Comparison of ENCODE assay signal across 17 cellular contexts in the genomic region with DNA sequence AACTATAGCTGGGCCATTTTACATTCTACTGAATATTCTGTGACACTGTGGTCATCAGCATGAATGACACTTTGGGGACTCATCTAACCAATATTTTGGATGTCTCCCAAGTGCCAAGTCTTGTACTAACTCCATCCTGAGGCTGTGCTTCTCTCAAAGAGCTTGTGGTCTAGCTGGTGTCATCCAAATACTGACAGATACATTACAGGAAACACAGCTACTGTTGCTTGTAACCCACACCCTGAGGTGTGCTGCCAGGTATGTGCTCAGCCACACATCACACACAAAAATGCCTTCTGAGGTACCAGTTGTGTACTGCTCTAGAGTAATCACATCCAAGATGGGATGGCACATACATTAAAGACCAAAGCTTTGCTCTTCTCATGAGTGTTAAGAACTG.
DNase-seq lines count a peak whose midpoint lies in the region; ATAC-seq and TF ChIP-seq lines count a peak whose summit lies in the region.
"Had no signal": no experiment of that assay in that cellular context is flagged by ENCODE, and none has a peak within 500 bp of the region (broad histone marks: within the 10 kb centered on the region; RNA-seq: fewer than 3 reads in every experiment).

No MANE protein-coding gene starts in this region.

- H3K27ac ChIP-seq in left lung = no peak overlapping the region
- H3K27ac ChIP-seq: BLaER1 treated with 17β-estradiol and CSF1 and Interleukin-3, amounts not matched to agents 10 nM and 100 nM; HL-60; PC-9; SJSA1 had no signal

- no peak overlapping the region for H3K4me3 ChIP-seq in left lung
- H3K4me3 ChIP-seq: BLaER1 treated with 17β-estradiol and CSF1 and Interleukin-3, amounts not matched to agents 10 nM and 100 nM; PC-9; SJSA1 had no signal

- no peaks in the 10 kb centered on the region for H3K4me1 ChIP-seq in left lung
- H3K4me1 ChIP-seq: BLaER1 treated with 17β-estradiol and CSF1 and Interleukin-3, amounts not matched to agents 10 nM and 100 nM had no signal

- no peaks in the 10 kb centered on the region for H3K27me3 Mint-ChIP-seq in stimulated activated naive CD8-positive, alpha-beta T cell treated with anti-CD3 and anti-CD28 coated beads, Interleukin-15, amount 100 ng/mL, for 72 hours
- H3K27me3 Mint-ChIP-seq in activated T-helper 17 cell treated with anti-CD3 and anti-CD28 coated beads, Interleukin-2, amount 50 U/mL, for 72 hours = no peaks in the 10 kb centered on the region

- H3K9me3 Mint-ChIP-seq in stimulated activated naive CD8-positive, alpha-beta T cell treated with anti-CD3 and anti-CD28 coated beads, Interleukin-15, amount 100 ng/mL, for 72 hours = no peaks in the 10 kb centered on the region
- H3K9me3 Mint-ChIP-seq in activated T-helper 17 cell treated with anti-CD3 and anti-CD28 coated beads, Interleukin-2, amount 50 U/mL, for 72 hours = no peaks in the 10 kb centered on the region
- H3K9me3 Mint-ChIP-seq: CD8-positive, alpha-beta memory T cell had no signal

- no peak for DNase-seq in stimulated activated naive CD8-positive, alpha-beta T cell treated with anti-CD3 and anti-CD28 coated beads, Interleukin-15, amount 100 ng/mL, for 72 hours
- no peak for DNase-seq in stimulated activated naive CD8-positive, alpha-beta T cell treated with anti-CD3 and anti-CD28 coated beads, Interleukin-15, Interleukin-2, amounts not matched to agents 100 U/mL and 50 U/mL, for 24 hours
- DNase-seq in myocyte (ENCODE audit: low read depth) (peak; percentile 41), left lung (no peak), DMS153 (lab: John Stamatoyannopoulos, UW) (no peak), NCI-H128 (lab: John Stamatoyannopoulos, UW; ENCODE audit: unreplicated experiment) (no peak), NCI-H1436 (lab: John Stamatoyannopoulos, UW) (no peak)
- DNase-seq: CD8-positive, alpha-beta memory T cell; NCI-H1436 treated with DMSO at 0.1 percent for 48 hours; NCI-H2029 treated with DMSO at 0.1 percent for 48 hours; NCI-H2171 treated with DMSO at 0.1 percent for 48 hours; NCI-H774; PC-9 had no signal

- ATAC-seq in stimulated activated naive CD8-positive, alpha-beta T cell treated with anti-CD3 and anti-CD28 coated beads, Interleukin-15, amount 100 ng/mL, for 72 hours = peak; percentile 42
- no peak for ATAC-seq in stimulated activated naive CD8-positive, alpha-beta T cell treated with anti-CD3 and anti-CD28 coated beads, Interleukin-15, Interleukin-2, amounts not matched to agents 100 U/mL and 50 U/mL, for 24 hours
- peak; percentile 28 for ATAC-seq in activated T-helper 17 cell treated with anti-CD3 and anti-CD28 coated beads, Interleukin-2, amount 50 U/mL, for 72 hours (replicated peaks)
- no peak for ATAC-seq in left lung

- H3K4me3 Mint-ChIP-seq in stimulated activated naive CD8-positive, alpha-beta T cell treated with anti-CD3 and anti-CD28 coated beads, Interleukin-15, amount 100 ng/mL, for 72 hours = no peak overlapping the region
- no peak overlapping the region for H3K4me3 Mint-ChIP-seq in activated T-helper 17 cell treated with anti-CD3 and anti-CD28 coated beads, Interleukin-2, amount 50 U/mL, for 72 hours

- no peak for TF ChIP-seq CTCF in left lung (IDR thresholded peaks at IDR 0.05)

- no peaks in the 10 kb centered on the region for H3K4me1 Mint-ChIP-seq in stimulated activated naive CD8-positive, alpha-beta T cell treated with anti-CD3 and anti-CD28 coated beads, Interleukin-15, amount 100 ng/mL, for 72 hours
- H3K4me1 Mint-ChIP-seq in activated T-helper 17 cell treated with anti-CD3 and anti-CD28 coated beads, Interleukin-2, amount 50 U/mL, for 72 hours = no peaks in the 10 kb centered on the region
- H3K4me1 Mint-ChIP-seq: CD8-positive, alpha-beta memory T cell had no signal

- no peaks in the 10 kb centered on the region for H3K36me3 Mint-ChIP-seq in activated T-helper 17 cell treated with anti-CD3 and anti-CD28 coated beads, Interleukin-2, amount 50 U/mL, for 72 hours (ENCODE audit: low read depth)
- H3K36me3 Mint-ChIP-seq: CD8-positive, alpha-beta memory T cell had no signal

- no peaks in the 10 kb centered on the region for H3K36me3 ChIP-seq in left lung
- H3K36me3 ChIP-seq: BLaER1 treated with 17β-estradiol and CSF1 and Interleukin-3, amounts not matched to agents 10 nM and 100 nM; SJSA1 had no signal

- H3K27ac Mint-ChIP-seq in stimulated activated naive CD8-positive, alpha-beta T cell treated with anti-CD3 and anti-CD28 coated beads, Interleukin-15, amount 100 ng/mL, for 72 hours = no peak overlapping the region
- no peak overlapping the region for H3K27ac Mint-ChIP-seq in activated T-helper 17 cell treated with anti-CD3 and anti-CD28 coated beads, Interleukin-2, amount 50 U/mL, for 72 hours
- H3K27ac Mint-ChIP-seq: CD8-positive, alpha-beta memory T cell had no signal

- no peaks in the 10 kb centered on the region for H3K27me3 ChIP-seq in left lung
- H3K27me3 ChIP-seq: BLaER1 treated with 17β-estradiol and CSF1 and Interleukin-3, amounts not matched to agents 10 nM and 100 nM; SJSA1 had no signal

- intact Hi-C loops in left lung (cut with DNase I) = no loop called here

- H3K9me3 ChIP-seq in left lung = no peaks in the 10 kb centered on the region
- H3K9me3 ChIP-seq: BLaER1 treated with 17β-estradiol and CSF1 and Interleukin-3, amounts not matched to agents 10 nM and 100 nM; SJSA1 had no signal

Comparison
In these comparisons a context has a peak if more than half of its experiments do, and no peak if none do; other contexts are left out.
1. ATAC-seq: peak in stimulated activated naive CD8-positive, alpha-beta T cell treated with anti-CD3 and anti-CD28 coated beads, Interleukin-15, amount 100 ng/mL, for 72 hours (single experiment) and activated T-helper 17 cell treated with anti-CD3 and anti-CD28 coated beads, Interleukin-2, amount 50 U/mL, for 72 hours (single experiment); none in stimulated activated naive CD8-positive, alpha-beta T cell treated with anti-CD3 and anti-CD28 coated beads, Interleukin-15, Interleukin-2, amounts not matched to agents 100 U/mL and 50 U/mL, for 24 hours (single experiment) and left lung (single experiment).